8 cellular contexts compared by ENCODE assay signal in the genomic region with DNA sequence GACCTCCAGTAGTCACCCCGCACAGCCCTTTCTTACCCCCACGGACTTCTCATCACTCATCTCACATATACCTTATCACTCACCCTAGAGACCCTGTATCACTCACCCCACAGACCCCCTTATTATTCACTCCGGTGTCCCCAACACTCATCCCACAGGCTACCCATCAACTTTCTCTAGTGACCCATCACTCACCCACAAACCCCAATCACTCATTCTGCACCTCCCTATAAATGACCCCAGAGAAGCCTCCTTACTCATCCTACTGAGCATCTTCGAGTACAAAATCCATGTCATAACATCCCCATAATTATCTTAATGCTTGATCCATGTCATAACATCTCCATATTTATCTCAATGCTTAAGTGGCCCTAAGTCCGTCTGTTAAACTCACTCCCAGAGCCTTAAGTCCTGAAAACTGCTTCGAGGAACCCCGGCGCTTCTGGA. TPM values are rescaled to one million over a fixed set of nuclear protein-coding genes. Genes with fewer than 3 reads are reported as not detected.
DNase-seq lines count a peak whose midpoint lies in the region; ATAC-seq and TF ChIP-seq lines count a peak whose summit lies in the region.

No MANE protein-coding gene starts in this region.

- H3K36me3 ChIP-seq in A673 (ENCODE audit: insufficient read depth, low read length, poor library complexity, severe bottlenecking), result no peaks in the 10 kb centered on the region
- no peaks in the 10 kb centered on the region for H3K36me3 ChIP-seq in SJCRH30

- no peak for DNase-seq in A673 (ENCODE audit: low spot score)
- DNase-seq in SJCRH30, result no peak
- DNase-seq in fibroblast of the aortic adventitia (ENCODE audit: low read depth), result no peak
- DNase-seq in stimulated activated CD8-positive, alpha-beta memory T cell treated with anti-CD3 and anti-CD28 coated beads, Interleukin-4, amount 100 ng/mL, for 48 hours, result peak; percentile 25
- DNase-seq in AG08396 (ENCODE audit: low spot score), result no peak
- no peak for DNase-seq in NCI-H146 treated with DMSO at 0.1 percent for 48 hours (lab: John Stamatoyannopoulos, UW; ENCODE audit: unreplicated experiment)
- no peak for DNase-seq in NCI-H2227 treated with DMSO at 0.1 percent for 48 hours (lab: John Stamatoyannopoulos, UW)

- H3K27ac ChIP-seq in A673 (ENCODE audit: low read depth, low read length, poor library complexity, severe bottlenecking), result peak overlapping the region; percentile 93
- peak overlapping the region; percentile 94 for H3K27ac ChIP-seq in SJCRH30

- H3K9me3 ChIP-seq in A673 (ENCODE audit: low read depth, low read length, poor library complexity, severe bottlenecking), result no peaks in the 10 kb centered on the region
- H3K9me3 ChIP-seq in SJCRH30 (replicated peaks), result no peaks in the 10 kb centered on the region

- CTCF ChIA-PET in A673 (lab: Charles Lee), result no interaction called here

- H3K4me3 ChIP-seq in A673 (ENCODE audit: low read depth, low read length, poor library complexity, severe bottlenecking) (peak overlapping the region; percentile 68), SJCRH30 (peak overlapping the region; percentile 74), fibroblast of the aortic adventitia (ENCODE audit: low read depth, low read length) (peak overlapping the region; percentile 72)

- ATAC-seq in GM21360 (IDR thresholded peaks at IDR 0.05; ENCODE audit: unreplicated experiment), result peak; percentile 8

- intact Hi-C loops in A673 (cut with micrococcal nuclease; ENCODE audit: unreplicated experiment), result no loop called here

- no peaks in the 10 kb centered on the region for H3K4me1 ChIP-seq in A673 (ENCODE audit: insufficient read depth, low read length, poor library complexity, severe bottlenecking)
- no peaks in the 10 kb centered on the region for H3K4me1 ChIP-seq in SJCRH30

- POLR2A ChIA-PET in A673 (lab: Charles Lee; ENCODE audit: low non-redundant PET), result no interaction called here

- TF ChIP-seq CTCF in A673 (conservative IDR thresholded peaks at IDR 0.05; ENCODE audit: low read depth, low read length), result no peak
- no peak for TF ChIP-seq CTCF in fibroblast of the aortic adventitia (IDR thresholded peaks at IDR 0.05; ENCODE audit: insufficient read depth, low read length)

- no TSS peak for BruUV-seq in A673 (replicated peaks; lab: Mats Ljungman, UMichigan)

- H3K27me3 ChIP-seq in A673 (replicated peaks; ENCODE audit: insufficient read depth, low read depth, low read length, poor library complexity) (no peaks in the 10 kb centered on the region), SJCRH30 (no peaks in the 10 kb centered on the region)

RNA-seq across cellular contexts. Expression of gene ZNF41, which starts 0.9 kb away (rescaled TPM):
- 6.4 and 6.8 TPM in 2 replicates for total RNA-seq in A673 (2021)
- total RNA-seq in SJCRH30 (2014; rRNA removed; shearing (Covaris generic)), result 7.2 and 8.4 TPM in 2 replicates
- total RNA-seq in fibroblast of the aortic adventitia (ENCODE audit: low replicate concordance), result 10.1 and 10.5 TPM in 2 replicates
